8 cellular contexts compared by ENCODE assay signal in genomic region chr1:180953791-180954721, GRCh38.
A peak's percentile ranks its signal among the peaks of the same experiment; 100 is the strongest.
DNase-seq lines count a peak whose midpoint lies in the region; ATAC-seq and TF ChIP-seq lines count a peak whose summit lies in the region.

No MANE protein-coding gene starts in this region.

- DNase-seq in AG08395 (ENCODE audit: low spot score) = peak; percentile 85
- DNase-seq in activated CD4-positive, alpha-beta T cell treated with anti-CD3 and anti-CD28 coated beads for 4 hours = peak; percentile 71 to 73
- peak; percentile 52 for DNase-seq in choroid plexus epithelial cell (ENCODE audit: low read depth)
- DNase-seq in midbrain (lab: John Stamatoyannopoulos, UW) = peak; percentile 71
- DNase-seq in stimulated activated CD8-positive, alpha-beta memory T cell treated with anti-CD3 and anti-CD28 coated beads, Interleukin-7, amount 100 ng/mL, for 1 hour (ENCODE audit: low read depth in 2 of 2) = peak; percentile 15 to 35
- no peak for DNase-seq in NCI-H524 (lab: John Stamatoyannopoulos, UW)

- peak; percentile 77 for ATAC-seq in GM19025 (IDR thresholded peaks at IDR 0.05; ENCODE audit: low read depth, unreplicated experiment)
- peak; percentile 71 for ATAC-seq in HG03439 (IDR thresholded peaks at IDR 0.05; ENCODE audit: unreplicated experiment)

- H3K4me3 ChIP-seq in choroid plexus epithelial cell (ENCODE audit: low read depth, low read length) = peak overlapping the region; percentile 63

- no peak for TF ChIP-seq CTCF in choroid plexus epithelial cell (conservative IDR thresholded peaks at IDR 0.05; ENCODE audit: low read depth, low read length)

Comparison
In these comparisons a context has a peak if more than half of its experiments do, and no peak if none do; other contexts are left out.
1. DNase-seq: peak in AG08395 (single experiment), activated CD4-positive, alpha-beta T cell treated with anti-CD3 and anti-CD28 coated beads for 4 hours (2 of 2), choroid plexus epithelial cell (single experiment), midbrain (single experiment) and stimulated activated CD8-positive, alpha-beta memory T cell treated with anti-CD3 and anti-CD28 coated beads, Interleukin-7, amount 100 ng/mL, for 1 hour (2 of 2); none in NCI-H524 (0 of 2).